In the genomic region with DNA sequence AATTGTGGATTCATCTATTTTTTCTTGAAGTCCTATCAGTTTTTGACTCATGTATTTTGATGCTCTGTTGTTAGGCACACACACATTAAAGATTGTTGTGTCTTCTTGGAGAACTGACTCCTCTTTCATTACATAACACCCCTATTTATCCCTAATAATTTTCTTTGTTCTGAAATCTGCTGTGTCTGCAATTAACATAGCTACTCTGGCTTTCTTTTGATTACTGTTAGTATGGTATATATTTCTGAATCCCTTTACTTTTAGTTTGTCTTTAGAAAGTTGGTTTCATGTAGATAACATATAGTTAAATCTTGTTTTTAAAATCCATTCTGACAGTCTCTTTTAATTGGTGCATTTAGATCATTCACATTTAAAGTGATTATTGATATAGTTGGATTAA, we compare ENCODE assay signal across 26 cellular contexts.
"Had no signal": no experiment of that assay in that cellular context is flagged by ENCODE, and none has a peak within 500 bp of the region (broad histone marks: within the 10 kb centered on the region; RNA-seq: fewer than 3 reads in every experiment).

No MANE protein-coding gene starts in this region.

- H3K4me3 ChIP-seq: pancreas, psoas muscle, right lobe of liver, sigmoid colon, stomach, thoracic aorta, thyroid gland, tibial nerve, upper lobe of left lung, vagina had no signal

- DNase-seq: nephron progenitor cell; nucleus accumbens; pancreas; posterior cingulate gyrus; psoas muscle; right cardiac atrium; right lobe of liver; sigmoid colon; small intestine; stimulated activated CD4-positive, alpha-beta T cell treated with anti-CD3 and anti-CD28 coated beads, Interleukin-15, amount 100 ng/mL, for 24 hours; stimulated activated CD4-positive, alpha-beta T cell treated with anti-CD3 and anti-CD28 coated beads, Interleukin-2, amount 100 ng/mL, for 24 hours; stimulated activated CD4-positive, alpha-beta T cell treated with anti-CD3 and anti-CD28 coated beads, Interleukin-2, amount 100 ng/mL, for 48 hours; stimulated activated CD4-positive, alpha-beta T cell treated with anti-CD3 and anti-CD28 coated beads, Interleukin-4, amount 100 ng/mL, for 24 hours; stimulated activated naive B cell treated with anti-CD40 and anti-IgM and Interleukin-4, amounts not matched to agents 10 μg/mL and 1 μg/mL and 100 μg/mL, for 72 hours; stimulated activated naive CD4-positive, alpha-beta T cell treated with Interleukin-2 at 50 U/mL for 16 hours; stomach; trophoblast cell; upper lobe of left lung had no signal

- ATAC-seq: natural killer cell treated with Interleukin-12 subunit alpha and Interleukin-12 subunit beta and Interleukin-15 and Interleukin-18, amount 100 ng/mL, for 72 hours; pancreas; psoas muscle; right cardiac atrium; right lobe of liver; stimulated activated effector memory CD8-positive, alpha-beta T cell treated with anti-CD3 and anti-CD28 coated beads, Interleukin-12 subunit alpha, Interleukin-12 subunit beta, amount 100 ng/mL, for 72 hours; stimulated activated naive B cell treated with anti-CD40 and anti-IgM and Interleukin-4, amounts not matched to agents 10 μg/mL and 1 μg/mL and 100 μg/mL, for 72 hours had no signal

- H3K9me3 ChIP-seq: neutrophil, pancreas, right lobe of liver, sigmoid colon, thoracic aorta, thyroid gland, tibial nerve, upper lobe of left lung, vagina had no signal

- H3K27ac ChIP-seq: neutrophil, pancreas, psoas muscle, right lobe of liver, sigmoid colon, stomach, thoracic aorta, thyroid gland, tibial nerve, upper lobe of left lung, vagina had no signal

- FAIRE-seq: pancreas, small intestine, urothelium cell line had no signal

- H3K36me3 ChIP-seq: neutrophil, pancreas, right lobe of liver, sigmoid colon, stomach, thoracic aorta, thyroid gland, tibial nerve, upper lobe of left lung, vagina had no signal

- H3K27me3 ChIP-seq: right lobe of liver, sigmoid colon, thyroid gland, tibial nerve, upper lobe of left lung, vagina had no signal

- H3K4me1 ChIP-seq: pancreas, psoas muscle, right lobe of liver, sigmoid colon, thyroid gland, tibial nerve, vagina had no signal
